Comparison of ENCODE assay signal across 10 cellular contexts in genomic region chr2:61356261-61356957, GRCh38.
A peak's percentile ranks its signal among the peaks of the same experiment; 100 is the strongest.
DNase-seq lines count a peak whose midpoint lies in the region; ATAC-seq and TF ChIP-seq lines count a peak whose summit lies in the region.
"Had no signal": no experiment of that assay in that cellular context is flagged by ENCODE, and none has a peak within 500 bp of the region (broad histone marks: within the 10 kb centered on the region; RNA-seq: fewer than 3 reads in every experiment).

No MANE protein-coding gene starts in this region.

- intact Hi-C loops in Right ventricle myocardium superior (cut with DNase I): no loop called here
- intact Hi-C loops in left ventricle myocardium superior (cut with micrococcal nuclease): no loop called here
- intact Hi-C loops in thyroid gland (cut with DNase I): no loop called here
- intact Hi-C loops in aorta (cut with DNase I): no loop called here

- H3K9me3 ChIP-seq in thyroid gland (no peaks in the 10 kb centered on the region), aorta (ENCODE audit: control insufficient read depth, low read length) (no peaks in the 10 kb centered on the region)

- H3K27me3 ChIP-seq in thyroid gland (no peaks in the 10 kb centered on the region), aorta (ENCODE audit: control insufficient read depth in 1 of 2, insufficient read depth in 2 of 2, low read length in 1 of 2) (no peaks in the 10 kb centered on the region)

- peaks cover 17 to 18% of the 10 kb centered on the region in 2 donors for H3K4me1 ChIP-seq in thyroid gland
- H3K4me1 ChIP-seq in aorta (ENCODE audit: control insufficient read depth in 1 of 2, insufficient read depth in 2 of 2, low read length in 2 of 2): peaks cover 0 to 2% of the 10 kb centered on the region in 2 donors

- no peaks in the 10 kb centered on the region for H3K36me3 ChIP-seq in thyroid gland
- H3K36me3 ChIP-seq in aorta (ENCODE audit: control insufficient read depth in 1 of 2, insufficient read depth in 2 of 2, low read length in 1 of 2): peaks cover 4 to 5% of the 10 kb centered on the region in 2 donors

- ATAC-seq in Right ventricle myocardium superior (ENCODE audit: poor library complexity) (peak; percentile 21), left ventricle myocardium superior (no peak), GM19455 (IDR thresholded peaks at IDR 0.05; ENCODE audit: unreplicated experiment) (no peak), aorta (ENCODE audit: low FRiP score) (no peak)

- 42% methylated on average over 4 of the region's 4 CpGs for WGBS in thyroid gland, 2 donors
- WGBS in aorta, 2 donors: 57 to 67% methylated on average over 4 of the region's 4 CpGs

- DNase-seq in Right ventricle myocardium superior (no peak), left ventricle myocardium superior (no peak), RPMI7951 (ENCODE audit: low read depth) (peak; percentile 8), foreskin fibroblast (peak; percentile 3 to 11), thyroid gland (peak; percentile 52 to 64), NCI-H524 (lab: John Stamatoyannopoulos, UW) (no peak), aorta (no peak)
- DNase-seq: NCI-H187 had no signal

- TF ChIP-seq CTCF in foreskin fibroblast (IDR thresholded peaks at IDR 0.05; ENCODE audit: low read depth, low read length): no peak
- no peak for TF ChIP-seq CTCF in thyroid gland (IDR thresholded peaks at IDR 0.05)

- H3K4me3 ChIP-seq in foreskin fibroblast (ENCODE audit: low read depth in 1 of 2, low read length in 2 of 2): peak overlapping the region in 1 of 2 donors; percentile 6
- H3K4me3 ChIP-seq in thyroid gland (replicated peaks in 1 of 3): no peak overlapping the region
- H3K4me3 ChIP-seq in aorta (ENCODE audit: low read length in 2 of 2): no peak overlapping the region

- TF ChIP-seq POLR2A in thyroid gland (IDR thresholded peaks at IDR 0.05): no peak

- H3K27ac ChIP-seq in thyroid gland: peak overlapping the region; percentile 2 to 42 (median 37)
- H3K27ac ChIP-seq in aorta (ENCODE audit: low read depth in 1 of 2, low read length in 2 of 2): no peak overlapping the region
- H3K27ac ChIP-seq: epithelial cell of prostate had no signal

Comparison
In these comparisons a context has a peak if more than half of its experiments do, and no peak if none do; other contexts are left out.
1. DNase-seq: peak in RPMI7951 (single experiment), foreskin fibroblast (2 of 2) and thyroid gland (2 of 2); none in Right ventricle myocardium superior (single experiment), left ventricle myocardium superior (single experiment), NCI-H524 (0 of 2) and aorta (0 of 2).
2. H3K27ac ChIP-seq: peak in thyroid gland (3 of 3); none in aorta (0 of 2).